Comparison of ENCODE assay signal across 8 cellular contexts in the genomic region with DNA sequence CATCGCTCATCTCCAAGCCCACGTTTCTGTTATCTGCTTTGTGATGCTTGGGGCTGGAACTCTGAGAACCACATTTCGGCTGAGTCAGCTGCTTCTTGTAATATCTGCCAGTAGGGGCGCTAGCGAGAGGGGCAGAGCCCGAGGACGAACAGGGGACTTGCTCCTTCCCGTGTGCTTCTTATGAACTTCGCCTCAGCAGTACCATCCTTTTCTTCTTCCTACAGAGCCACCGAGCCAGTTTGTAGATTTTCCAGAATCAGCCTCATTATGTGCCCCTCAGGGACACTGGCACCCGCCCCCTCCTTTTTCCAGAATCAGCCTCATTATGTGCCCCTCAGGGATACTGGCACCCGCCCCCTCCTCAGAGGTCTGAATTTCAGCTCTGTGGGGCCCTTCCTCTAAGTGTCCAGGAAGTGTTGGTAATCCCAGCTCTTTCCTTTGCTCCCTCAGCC.
DNase-seq lines count a peak whose midpoint lies in the region; ATAC-seq, FAIRE-seq and TF ChIP-seq lines count a peak whose summit lies in the region.

No MANE protein-coding gene starts in this region.

- no peaks in the 10 kb centered on the region for H3K79me2 ChIP-seq in parathyroid adenoma

- no peak overlapping the region for H3K27ac ChIP-seq in 22Rv1
- H3K27ac ChIP-seq in parathyroid adenoma, result no peak overlapping the region

- TF ChIP-seq POLR2A in GM12891 (IDR thresholded peaks at IDR 0.05; ENCODE audit: low read depth, low read length), result no peak

- peak; percentile 39 for ATAC-seq in HG02870 (IDR thresholded peaks at IDR 0.05; ENCODE audit: unreplicated experiment)

- no peaks in the 10 kb centered on the region for H3K4me1 ChIP-seq in parathyroid adenoma

- H3K4me3 ChIP-seq in parathyroid adenoma (ENCODE audit: low read depth, low read length), result no peak overlapping the region

- H3K9me3 ChIP-seq in parathyroid adenoma (ENCODE audit: control insufficient read depth, low read length), result no peaks in the 10 kb centered on the region

- FAIRE-seq in GM12891 (lab: Jason Lieb, UNC), result peak; percentile 87

- H3K4me2 ChIP-seq in parathyroid adenoma (ENCODE audit: low read length), result no peak overlapping the region

- H2AFZ ChIP-seq in parathyroid adenoma, result no peak overlapping the region

- TF ChIP-seq CTCF in 22Rv1 (IDR thresholded peaks at IDR 0.05) (peak; percentile 96), parathyroid adenoma (IDR thresholded peaks at IDR 0.05) (peak; percentile 28)

- no peaks in the 10 kb centered on the region for H3K27me3 ChIP-seq in parathyroid adenoma (ENCODE audit: control insufficient read depth, insufficient read depth, low read length)

- peak; percentile 8 for DNase-seq in GM12891 (ENCODE audit: insufficient read length, low spot score)
- DNase-seq in NCI-H69 (lab: John Stamatoyannopoulos, UW), result peak; percentile 76
- DNase-seq in activated CD8-positive, alpha-beta memory T cell treated with anti-CD3 and anti-CD28 coated beads for 4 hours (ENCODE audit: low read depth in 2 of 2), result peak; percentile 8 to 10
- DNase-seq in fibroblast of peridontal ligament (ENCODE audit: extremely low read depth), result peak; percentile 4
- no peak for DNase-seq in NCI-H510A (lab: John Stamatoyannopoulos, UW)

- no peak overlapping the region for H3K9ac ChIP-seq in parathyroid adenoma

- no peaks in the 10 kb centered on the region for H3K36me3 ChIP-seq in parathyroid adenoma (ENCODE audit: control insufficient read depth, insufficient read depth, low read length)

TF ChIP-seq in GM12891, 5 proteins besides CTCF, POLR2A, EP300 and RAD21:
- TF ChIP-seq POLR2AphosphoS5 (IDR thresholded peaks at IDR 0.05; ENCODE audit: low read depth, low read length), result no peak
- no peak for TF ChIP-seq SPI1 (IDR thresholded peaks at IDR 0.05; ENCODE audit: low read depth, low read length)
- no peak for TF ChIP-seq POU2F2 (IDR thresholded peaks at IDR 0.05; ENCODE audit: low read depth, low read length)
- TF ChIP-seq PAX5 (IDR thresholded peaks at IDR 0.05; ENCODE audit: insufficient read depth, low read length, severe bottlenecking), result no peak
- no peak for TF ChIP-seq TAF1 (IDR thresholded peaks at IDR 0.05; ENCODE audit: low read depth, low read length)
